ENCODE assay signal across 8 cellular contexts in genomic region chr14:64910847-64911495, GRCh38. TPM values are rescaled to one million over a fixed set of nuclear protein-coding genes. Genes with fewer than 3 reads are reported as not detected.
DNase-seq lines count a peak whose midpoint lies in the region; ATAC-seq lines count a peak whose summit lies in the region.

No MANE protein-coding gene starts in this region.

- no peak overlapping the region for H2BK120ac ChIP-seq in mesendoderm (ENCODE audit: low read depth, low read length)

- no peak overlapping the region for H3K9ac ChIP-seq in mesendoderm (ENCODE audit: low read length)

- ATAC-seq in naive thymus-derived CD8-positive, alpha-beta T cell, result no peak

- H3K4ac ChIP-seq in mesendoderm (ENCODE audit: low read depth, low read length), result no peak overlapping the region

- H2BK15ac ChIP-seq in mesendoderm (replicated peaks; ENCODE audit: low read depth), result no peak overlapping the region

- peaks cover 15 to 25% (median 21%) of the 10 kb centered on the region in 4 donors for H3K4me1 Mint-ChIP-seq in naive thymus-derived CD8-positive, alpha-beta T cell

- no peaks in the 10 kb centered on the region for H3K9me3 Mint-ChIP-seq in naive thymus-derived CD8-positive, alpha-beta T cell

- no peak overlapping the region for H2AK5ac ChIP-seq in mesendoderm (ENCODE audit: low read length)

- H3K18ac ChIP-seq in mesendoderm (ENCODE audit: low read length), result no peak overlapping the region

- POLR2A ChIA-PET in naive thymus-derived CD8-positive, alpha-beta T cell (lab: Charles Lee), result interaction anchor here (0.6 to 1.2 kb wide), 2 partner anchors 17 to 18 kb away, joined by 3 to 5 read pairs; no protein-coding TSS in a partner anchor

- no peak overlapping the region for H2BK5ac ChIP-seq in mesendoderm (ENCODE audit: low read length)

- no peaks in the 10 kb centered on the region for H3K36me3 ChIP-seq in mesendoderm (ENCODE audit: control insufficient read depth, insufficient read depth, low read length)

- no peaks in the 10 kb centered on the region for H3K27me3 ChIP-seq in mesendoderm (ENCODE audit: insufficient read depth, low read length, poor library complexity)

- no peak overlapping the region for H3K27ac Mint-ChIP-seq in naive thymus-derived CD8-positive, alpha-beta T cell

- peaks cover 11% of the 10 kb centered on the region for H3K79me2 ChIP-seq in mesendoderm (ENCODE audit: control insufficient read depth, insufficient read depth, low read length)

- WGBS in mesendoderm (ENCODE audit: extremely low coverage, insufficient coverage, low lambda C conversion rate), result no CpG with 5 or more reads among the region's 3 CpGs

- H3K23ac ChIP-seq in mesendoderm (ENCODE audit: low read length), result no peak overlapping the region

- DNase-seq in DMS53 treated with DMSO at 0.1 percent for 48 hours (lab: John Stamatoyannopoulos, UW; ENCODE audit: unreplicated experiment) (peak; percentile 18), LoVo (ENCODE audit: low spot score) (peak; percentile 42), amniotic epithelial cell (ENCODE audit: low read depth) (peak; percentile 40), mesendoderm (peak; percentile 35), germinal center (ENCODE audit: low spot score) (no peak), islet precursor cell (no peak)
- no peak for DNase-seq in stimulated activated CD4-positive, alpha-beta T cell treated with anti-CD3 and anti-CD28 coated beads, Interleukin-12 subunit alpha, Interleukin-12 subunit beta, amount 100 ng/mL, for 4 hours
- DNase-seq in naive thymus-derived CD8-positive, alpha-beta T cell, result no peak

- peaks cover 7% of the 10 kb centered on the region for H3K79me1 ChIP-seq in mesendoderm (ENCODE audit: low read length)

- H3K56ac ChIP-seq in mesendoderm (ENCODE audit: low read length), result no peak overlapping the region

- H3K36me3 Mint-ChIP-seq in naive thymus-derived CD8-positive, alpha-beta T cell, result peaks cover 0 to 5% (median 5%) of the 10 kb centered on the region in 3 donors

- H3K4me1 ChIP-seq in mesendoderm (ENCODE audit: control insufficient read depth, low read depth, low read length), result peaks cover 2% of the 10 kb centered on the region

- peaks cover 0 to 8% (median 2%) of the 10 kb centered on the region in 5 donors for H3K27me3 Mint-ChIP-seq in naive thymus-derived CD8-positive, alpha-beta T cell

- H4K5ac ChIP-seq in mesendoderm (ENCODE audit: low read length), result no peak overlapping the region

- no peak overlapping the region for H3K4me3 Mint-ChIP-seq in naive thymus-derived CD8-positive, alpha-beta T cell

- no peak overlapping the region for H4K8ac ChIP-seq in mesendoderm (ENCODE audit: low read depth, low read length)

- H3K4me3 ChIP-seq in mesendoderm (ENCODE audit: low read length), result no peak overlapping the region

- no peak overlapping the region for H3K27ac ChIP-seq in mesendoderm (ENCODE audit: low read depth, low read length)

- H3K4me2 ChIP-seq in mesendoderm (ENCODE audit: low read length), result no peak overlapping the region

RNA-seq across cellular contexts. Expression of gene CHURC1, which starts 3.3 kb away (rescaled TPM):
- 72.3 TPM for polyA plus RNA-seq in mesendoderm (2013, experiment 1 of 2)
- polyA plus RNA-seq in mesendoderm (2013, experiment 2 of 2), result 79.8 TPM
- 100 to 1,000 TPM in 1 of 2 experiments, 10 to 100 TPM in 1; 99.9 to 104 TPM for total RNA-seq in naive thymus-derived CD8-positive, alpha-beta T cell
- polyA plus RNA-seq in naive thymus-derived CD8-positive, alpha-beta T cell, result 100 to 1,000 TPM; 122 to 166 (median 148) TPM

RNA-seq across cellular contexts. Expression of gene SPTB, which starts 31.3 kb away (rescaled TPM):
- polyA plus RNA-seq in mesendoderm (2013, experiment 1 of 2), result 0.21 TPM
- polyA plus RNA-seq in mesendoderm (2013, experiment 2 of 2), result 0.22 TPM
- total RNA-seq in naive thymus-derived CD8-positive, alpha-beta T cell, result under 1 TPM in 1 of 2 experiments, not detected in 1; 0.14 TPM
- polyA plus RNA-seq in naive thymus-derived CD8-positive, alpha-beta T cell, result not detected

RNA-seq across cellular contexts. Expression of gene GPX2, which starts 31.6 kb away (rescaled TPM):
- 1.2 TPM for polyA plus RNA-seq in mesendoderm (2013, experiment 1 of 2)
- 1.1 TPM for polyA plus RNA-seq in mesendoderm (2013, experiment 2 of 2)
- total RNA-seq in naive thymus-derived CD8-positive, alpha-beta T cell, result not detected
- under 1 TPM in 1 of 3 donors, not detected in 2; 0.29 TPM for polyA plus RNA-seq in naive thymus-derived CD8-positive, alpha-beta T cell

Comparison
In these comparisons a context has a peak if more than half of its experiments do, and no peak if none do; other contexts are left out.
1. DNase-seq: peak in DMS53 treated with DMSO at 0.1 percent for 48 hours (single experiment), LoVo (single experiment), amniotic epithelial cell (single experiment) and mesendoderm (single experiment); none in stimulated activated CD4-positive, alpha-beta T cell treated with anti-CD3 and anti-CD28 coated beads, Interleukin-12 subunit alpha, Interleukin-12 subunit beta, amount 100 ng/mL, for 4 hours (single experiment), naive thymus-derived CD8-positive, alpha-beta T cell (0 of 10), germinal center (single experiment) and islet precursor cell (single experiment).